Comparison of ENCODE assay signal across 14 cellular contexts in the genomic region with DNA sequence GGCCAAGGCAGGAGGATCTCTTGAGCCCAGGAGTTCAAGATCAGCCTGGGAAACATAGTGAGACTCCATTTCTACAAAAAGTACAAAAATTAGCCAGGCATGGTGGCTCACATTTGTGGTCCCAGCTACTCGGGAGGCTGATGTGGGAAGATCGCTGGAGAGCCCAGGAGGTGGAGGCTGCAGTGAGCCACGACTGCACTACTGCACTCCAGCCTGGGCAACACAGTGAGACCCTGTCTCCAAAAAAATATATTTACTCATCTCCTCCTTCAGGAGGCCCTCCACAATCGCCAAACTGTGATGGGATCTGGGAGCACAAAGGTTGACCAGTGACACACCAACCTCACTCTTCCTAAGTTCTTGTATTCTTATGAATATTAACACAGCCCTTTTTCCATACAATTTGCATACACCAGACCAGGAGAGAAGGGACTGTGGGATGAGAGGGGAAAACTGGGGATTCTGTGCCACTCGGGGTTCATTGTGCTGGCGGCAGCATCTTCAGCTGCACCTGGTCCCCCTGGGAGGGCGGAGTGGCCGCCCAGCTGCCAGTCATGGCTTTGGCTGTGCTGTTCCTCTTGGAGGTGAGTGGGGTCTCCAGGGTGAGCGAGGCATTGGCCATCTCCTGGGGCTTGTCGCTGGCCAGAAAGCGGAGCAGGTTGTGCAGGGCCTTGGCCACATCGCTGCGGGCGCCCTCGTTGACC. TPM values are rescaled to one million over a fixed set of nuclear protein-coding genes. Genes with fewer than 3 reads are reported as not detected.
A peak's percentile ranks its signal among the peaks of the same experiment; 100 is the strongest.
DNase-seq lines count a peak whose midpoint lies in the region; ATAC-seq, FAIRE-seq and TF ChIP-seq lines count a peak whose summit lies in the region.
"Had no signal": no experiment of that assay in that cellular context is flagged by ENCODE, and none has a peak within 500 bp of the region (broad histone marks: within the 10 kb centered on the region; RNA-seq: fewer than 3 reads in every experiment).

No MANE protein-coding gene starts in this region.

- no peak overlapping the region for H2BK120ac ChIP-seq in IMR-90 (ENCODE audit: low read depth, low read length)
- H2BK120ac ChIP-seq in neuronal stem cell (ENCODE audit: low read depth, low read length) = no peak overlapping the region

- SMC1A ChIA-PET in GM12878 (lab: Charles Lee; ENCODE audit: uncharacterized antibody, unreplicated experiment) = interaction anchor here (0.5 to 1.6 kb wide), 4 partner anchors 19 to 102 kb away, joined by 3 to 5 read pairs (median 4); a partner anchor contains a TSS

- H3K4me1 ChIP-seq in IMR-90 (ENCODE audit: control insufficient read depth, insufficient read depth, low read length) (0 out of 2 replicates have a peak, but pooled peaks cover under 1% of the 10 kb centered on the region), GM12878 (ENCODE audit: control insufficient read depth, insufficient read depth, low read length) (peaks cover 1% of the 10 kb centered on the region; the same call in 1 of the 2 replicates), neuronal stem cell (ENCODE audit: control insufficient read depth in 2 of 2, insufficient read depth in 1 of 2, low read depth in 1 of 2, low read length in 2 of 2) (peaks cover 0 to 2% of the 10 kb centered on the region in 2 donors)

- in situ Hi-C loops in IMR-90 (cut with MboI; ENCODE audit: low sequenced_read_pairs) = no loop called here
- in situ Hi-C loops in GM12878 (cut with MboI) = no loop called here

- no peaks in the 10 kb centered on the region for H3K9me3 ChIP-seq in IMR-90 (ENCODE audit: control insufficient read depth, insufficient read depth, low read length)
- H3K9me3 ChIP-seq in GM12878 (replicated peaks; ENCODE audit: control insufficient read depth, insufficient read depth, low read length) = no peaks in the 10 kb centered on the region; the same call in 2 of the 3 replicates
- peaks cover 0 to 4% of the 10 kb centered on the region in 2 donors for H3K9me3 ChIP-seq in neuronal stem cell (replicated peaks in 1 of 2; ENCODE audit: control insufficient read depth in 2 of 2, insufficient read depth in 1 of 2, low read depth in 1 of 2, low read length in 2 of 2)

- H4K91ac ChIP-seq in IMR-90 (ENCODE audit: insufficient read depth, low read depth, low read length) (no peak overlapping the region), neuronal stem cell (ENCODE audit: low read depth, low read length, poor library complexity) (no peak overlapping the region)

- no TSS peak for BruUV-seq in IMR-90 (replicated peaks; lab: Mats Ljungman, UMichigan)
- no TSS peak for BruUV-seq in GM12878 (replicated peaks; lab: Mats Ljungman, UMichigan)

- H3K23ac ChIP-seq in IMR-90 (ENCODE audit: low read depth, low read length) (no peak overlapping the region), neuronal stem cell (ENCODE audit: low read depth, low read length, poor library complexity) (peak overlapping the region; percentile 40)

- no peak overlapping the region for H3K56ac ChIP-seq in IMR-90 (ENCODE audit: extremely low read depth, insufficient read depth, low read length)

- H3K18ac ChIP-seq in IMR-90 (ENCODE audit: low read depth, low read length) (no peak overlapping the region), neuronal stem cell (ENCODE audit: low read length) (no peak overlapping the region)

- H3K79me1 ChIP-seq in IMR-90 (ENCODE audit: low read depth in 1 of 2, low read length in 2 of 2) = no peaks in the 10 kb centered on the region
- H3K79me1 ChIP-seq in neuronal stem cell (ENCODE audit: low read depth, low read length) = no peaks in the 10 kb centered on the region

- H3K14ac ChIP-seq in IMR-90 (replicated peaks; ENCODE audit: low read depth, low read length) = no peak overlapping the region
- peak overlapping the region; percentile 67 for H3K14ac ChIP-seq in neuronal stem cell (ENCODE audit: low read length)

- RAD21 ChIA-PET in GM12878 (lab: Charles Lee; ENCODE audit: unreplicated experiment) = interaction anchor here (0.8 to 1.7 kb wide), 3 partner anchors 32 to 90 kb away, joined by 3 to 5 read pairs (median 3); no protein-coding TSS in a partner anchor

- H3K27ac ChIP-seq in IMR-90 (ENCODE audit: insufficient read depth, low read length) (no peak overlapping the region), GM12878 (ENCODE audit: control insufficient read depth, insufficient read depth) (no peak overlapping the region), neuronal stem cell (replicated peaks; ENCODE audit: low read length) (no peak overlapping the region)
- H3K27ac ChIP-seq: PC-9 had no signal

- dilution Hi-C loops in IMR-90 (cut with HindIII; ENCODE audit: low sequenced_read_pairs, unreplicated experiment) = no loop called here

- H4K8ac ChIP-seq in IMR-90 (ENCODE audit: low read depth in 2 of 2, low read length in 2 of 2) (no peak overlapping the region), neuronal stem cell (ENCODE audit: low read depth, low read length) (no peak overlapping the region)

- peak overlapping the region; percentile 81 for H2AFZ ChIP-seq in IMR-90 (replicated peaks; ENCODE audit: low read length, poor library complexity)
- H2AFZ ChIP-seq in GM12878 (ENCODE audit: control insufficient read depth, low read depth, low read length) = peak overlapping the region; percentile 60; the same call in 1 of the 2 replicates
- peak overlapping the region; percentile 77 for H2AFZ ChIP-seq in neuronal stem cell (ENCODE audit: low read length)
- H2AFZ ChIP-seq: PC-9 had no signal

- H3K4me3 ChIP-seq in IMR-90 (ENCODE audit: insufficient read depth, low read depth, low read length) (no peak overlapping the region), GM12878 (no peak overlapping the region), neuronal stem cell (ENCODE audit: low read length in 2 of 2) (no peak overlapping the region), H7 (ENCODE audit: insufficient read depth, low read depth, low read length) (no peak overlapping the region)
- H3K4me3 ChIP-seq: PC-9 had no signal

- TF ChIP-seq CTCF in GM10248 (IDR thresholded peaks at IDR 0.05; ENCODE audit: control extremely low read depth, extremely low read depth, low read depth, missing control alignments) (no peak), IMR-90 (conservative IDR thresholded peaks at IDR 0.05; ENCODE audit: low read depth, low read length) (no peak), GM12878 (IDR thresholded peaks at IDR 0.05 in 2 of 3, conservative IDR thresholded peaks at IDR 0.05 in 1 of 3; ENCODE audit: control insufficient read depth in 2 of 3, extremely low read depth in 1 of 3, insufficient read depth in 1 of 3, low read depth in 3 of 3, low read length in 3 of 3) (no peak)

- H4K20me1 ChIP-seq in IMR-90 (ENCODE audit: insufficient read depth, low read length) (no peaks in the 10 kb centered on the region), GM12878 (ENCODE audit: control insufficient read depth, insufficient read depth) (no peaks in the 10 kb centered on the region)

- no peak for ATAC-seq in IMR-90 (ENCODE audit: low read depth)
- no peak; the same call in 2 of the 3 replicates for ATAC-seq in GM12878
- ATAC-seq in GM18861 (IDR thresholded peaks at IDR 0.05; ENCODE audit: unreplicated experiment) = no peak

- H3K36me3 ChIP-seq in IMR-90 (ENCODE audit: control insufficient read depth, insufficient read depth, low read length) (no peaks in the 10 kb centered on the region), GM12878 (ENCODE audit: control insufficient read depth in 2 of 2, insufficient read depth in 2 of 2, low read length in 1 of 2) (no peaks in the 10 kb centered on the region), neuronal stem cell (replicated peaks in 1 of 2; ENCODE audit: control insufficient read depth in 2 of 2, insufficient read depth in 2 of 2, low read length in 2 of 2) (no peaks in the 10 kb centered on the region), H7 (replicated peaks; ENCODE audit: control insufficient read depth, insufficient read depth, low read length) (no peaks in the 10 kb centered on the region)

- no peak overlapping the region for H2AK5ac ChIP-seq in IMR-90 (ENCODE audit: low read depth, low read length)
- H2AK5ac ChIP-seq in neuronal stem cell (ENCODE audit: low read depth, low read length) = no peak overlapping the region

- TF ChIP-seq POLR2A in IMR-90 (IDR thresholded peaks at IDR 0.05; ENCODE audit: low read depth, low read length) = no peak
- TF ChIP-seq POLR2A in GM12878 (IDR thresholded peaks at IDR 0.05; ENCODE audit: low read depth, low read length) = no peak

- H2BK5ac ChIP-seq in IMR-90 (ENCODE audit: low read depth, low read length, poor library complexity, severe bottlenecking) (no peak overlapping the region), neuronal stem cell (ENCODE audit: low read length) (peak overlapping the region; percentile 39)

- no peak overlapping the region for H2BK20ac ChIP-seq in IMR-90 (ENCODE audit: low read depth, low read length)

- H3K4me2 ChIP-seq in IMR-90 (ENCODE audit: low read depth, low read length) (no peak overlapping the region), GM12878 (ENCODE audit: control insufficient read depth, insufficient read depth) (no peak overlapping the region), neuronal stem cell (ENCODE audit: insufficient read depth, low read length, poor library complexity, severe bottlenecking) (no peak overlapping the region)
- H3K4me2 ChIP-seq: PC-9 had no signal

- DNase-seq in GM10248 (ENCODE audit: extremely low spot score) = peak; percentile 10
- DNase-seq in IMR-90 = no peak
- no peak for DNase-seq in GM12878 (ENCODE audit: low read depth, low spot score)
- DNase-seq in neuronal stem cell (ENCODE audit: low spot score) = no peak
- DNase-seq in H7 = no peak
- DNase-seq in GDM1 (lab: John Stamatoyannopoulos, UW) = no peak
- DNase-seq: NCI-H748 treated with DMSO at 0.1 percent for 48 hours, SW 1271 had no signal

- H2BK15ac ChIP-seq in IMR-90 (ENCODE audit: low read depth, low read length) (no peak overlapping the region), neuronal stem cell (ENCODE audit: low read length) (no peak overlapping the region)

- H2BK12ac ChIP-seq in neuronal stem cell (ENCODE audit: low read length) = peak overlapping the region; percentile 60

- H3K79me2 ChIP-seq in GM12878 (ENCODE audit: control insufficient read depth, insufficient read depth, low read length) = no peaks in the 10 kb centered on the region

- H3K9ac ChIP-seq in IMR-90 (ENCODE audit: low read depth, low read length) (no peak overlapping the region), GM12878 (ENCODE audit: control insufficient read depth, insufficient read depth, low read length) (no peak overlapping the region), neuronal stem cell (ENCODE audit: low read depth, low read length, poor library complexity) (no peak overlapping the region)

- peak overlapping the region; percentile 65 for H2AK9ac ChIP-seq in IMR-90 (replicated peaks; ENCODE audit: low read depth, low read length, poor library complexity)

- no peak for TF ChIP-seq EP300 in GM12878 (IDR thresholded peaks at IDR 0.05; ENCODE audit: borderline replicate concordance in 1 of 2, control insufficient read depth in 1 of 2, low read depth in 2 of 2, low read length in 2 of 2)

- H3K27me3 ChIP-seq in IMR-90 (ENCODE audit: control insufficient read depth, insufficient read depth, low read length) (peaks cover 7% of the 10 kb centered on the region), GM12878 (replicated peaks in 1 of 2; ENCODE audit: control insufficient read depth in 2 of 2, insufficient read depth in 2 of 2, low read length in 1 of 2) (no peaks in the 10 kb centered on the region), neuronal stem cell (ENCODE audit: control insufficient read depth in 3 of 3, insufficient read depth in 3 of 3, low read depth in 1 of 3, low read length in 3 of 3) (peaks cover 2 to 16% (median 6%) of the 10 kb centered on the region in 3 experiments), H7 (ENCODE audit: control insufficient read depth, insufficient read depth, low read length) (peaks cover 19% of the 10 kb centered on the region)

- H3K4ac ChIP-seq in IMR-90 (ENCODE audit: low read depth, low read length) (no peak overlapping the region), neuronal stem cell (ENCODE audit: low read length) (no peak overlapping the region)

- POLR2A ChIA-PET in GM10248 (lab: Yijun Ruan, JAX) = no interaction called here
- POLR2A ChIA-PET in IMR-90 (lab: Charles Lee; ENCODE audit: unreplicated experiment) = no interaction called here
- POLR2A ChIA-PET in GM12878 (lab: Charles Lee) = no interaction called here

- intact Hi-C loops in IMR-90 (cut with micrococcal nuclease) (no loop called here), GM12878 (cut with micrococcal nuclease; ENCODE audit: unreplicated experiment) (loop anchor here (1.0 kb wide), 1 partner anchor 52 kb away; no protein-coding TSS in a partner anchor)

- no peak for FAIRE-seq in GM12878 (lab: Jason Lieb, UNC)

- TF ChIP-seq RAD21 in IMR-90 (IDR thresholded peaks at IDR 0.05; ENCODE audit: low read length) (no peak), GM12878 (IDR thresholded peaks at IDR 0.05; ENCODE audit: insufficient read depth, low read depth, low read length) (no peak)

- no peak overlapping the region for H4K5ac ChIP-seq in IMR-90 (ENCODE audit: low read depth, low read length)

- WGBS in IMR-90 (ENCODE audit: extremely low coverage in 2 of 2, insufficient read length in 1 of 2), 2 experiments = 49% methylated on average over 6 of the region's 15 CpGs; no CpG with 5 or more reads in 1 of the 2 experiments
- WGBS in GM12878 (ENCODE audit: insufficient coverage, insufficient replicate concordance, low lambda C conversion rate, missing lambda C conversion rate) = 49% methylated on average over 15 of the region's 15 CpGs
- WGBS in neuronal stem cell (ENCODE audit: extremely low coverage in 2 of 2, insufficient read length in 2 of 2, insufficient replicate concordance in 1 of 2), 2 donors = no CpG with 5 or more reads among the region's 15 CpGs

- CTCF ChIA-PET in GM10248 (lab: Yijun Ruan, JAX) = interaction anchor here (0.6 to 2.2 kb wide), 10 partner anchors 12 to 103 kb away, joined by 3 to 16 read pairs (median 4); no protein-coding TSS in a partner anchor
- CTCF ChIA-PET in IMR-90 (lab: Yijun Ruan, JAX) = no interaction called here
- CTCF ChIA-PET in GM12878 (lab: Yijun Ruan, JAX) = interaction anchor here (0.8 to 1.4 kb wide), 5 partner anchors 23 to 97 kb away, joined by 3 to 7 read pairs (median 3); no protein-coding TSS in a partner anchor

- H3K9me1 ChIP-seq in IMR-90 (ENCODE audit: insufficient read depth, low read length) = no peaks in the 10 kb centered on the region

RNA-seq across cellular contexts. Expression of a gene that starts 5.8 kb away (rescaled TPM):
- total RNA-seq in IMR-90 (2012; rRNA removed) (3.9 and 5.2 TPM in 2 replicates), GM12878 (2014; rRNA removed) (5.9 and 8.0 TPM in 2 replicates), GM12878 (2014; rRNA removed; fragmentation: Illumina TruSeq; extraction: Trizol) (9.8 and 10.0 TPM in 2 replicates), GM12878 (2021) (18.1 and 22.2 TPM in 2 replicates)
- polyA plus RNA-seq in IMR-90 (2012; rRNA removed) (9.6 and 10.9 TPM in 2 replicates), GM12878 (2011; rRNA removed) (15.0 and 24.3 TPM in 2 replicates), GM12878 (2014; fragmentation: Illumina TruSeq; extraction: Trizol) (10.6 and 12.8 TPM in 2 replicates), GM12878 (2014; fragmentation: Nextera tagmentation; extraction: Ambion mirVana) (1 to 10 TPM; 2.2 to 2.3 TPM), GM12878 (2014; rRNA removed) (11.4 and 13.8 TPM in 2 replicates), GM12878 (2016; fragmentation: Nextera tagmentation; extraction: Ambion mirVana) (10 to 100 TPM; 21.7 to 22.4 TPM)
- 7.8 and 9.8 TPM in 2 replicates for polyA plus RNA-seq in IMR-90 (2012; cell fraction: cytosol; rRNA removed)
- 7.1 and 10.8 TPM in 2 replicates for polyA plus RNA-seq in IMR-90 (2012; cell fraction: nucleus; rRNA removed; ENCODE audit: low replicate concordance)
- total RNA-seq in GM12878 (2013; cell fraction: nucleolus; rRNA removed) = 11.7 and 16.1 TPM in 2 replicates
- polyA plus RNA-seq in GM12878 (2011; ENCODE audit: low read depth) = 4.2 TPM
- polyA plus RNA-seq in GM12878 (2011; cell fraction: cytosol; rRNA removed) = 32.7 and 39.1 TPM in 2 replicates
- 9.0 and 14.1 TPM in 2 replicates for polyA plus RNA-seq in GM12878 (2011; cell fraction: nucleus; rRNA removed)
- polyA plus RNA-seq in GM12878 (2012) = 7.4 and 7.6 TPM in 2 replicates
- 23.6 and 30.2 TPM in 2 replicates for polyA minus RNA-seq in GM12878 (2011; rRNA and poly(A)+ RNA removed)
- polyA minus RNA-seq in GM12878 (2011; cell fraction: cytosol; rRNA and poly(A)+ RNA removed) = 8.1 and 10.3 TPM in 2 replicates
- polyA minus RNA-seq in GM12878 (2011; cell fraction: nucleus; rRNA and poly(A)+ RNA removed) = 1.6 and 3.3 TPM in 2 replicates
- polyA plus RNA-seq in neuronal stem cell (2013, experiment 1 of 2) = 6.8 TPM
- polyA plus RNA-seq in neuronal stem cell (2013, experiment 2 of 2) = 7.3 TPM
- total RNA-seq in H7 (2014; rRNA removed; shearing (Covaris generic)) = 12.6 and 14.2 TPM in 2 replicates

RNA-seq across cellular contexts. Expression of a gene that starts 11.6 kb away (rescaled TPM):
- total RNA-seq in IMR-90 (2012; rRNA removed) = not detected in 2 replicates
- 0.02 and 0.04 TPM in 2 replicates for polyA plus RNA-seq in IMR-90 (2012; rRNA removed)
- polyA plus RNA-seq in IMR-90 (2012; cell fraction: cytosol; rRNA removed) = 0.02 and 0.07 TPM in 2 replicates
- 0.16 and 0.17 TPM in 2 replicates for polyA plus RNA-seq in IMR-90 (2012; cell fraction: nucleus; rRNA removed; ENCODE audit: low replicate concordance)
- 0.10 TPM in 1 of 2 replicates, not detected in the other for total RNA-seq in GM12878 (2013; cell fraction: nucleolus; rRNA removed)
- total RNA-seq in GM12878 (2014; rRNA removed) = not detected in 2 replicates
- total RNA-seq in GM12878 (2014; rRNA removed; fragmentation: Illumina TruSeq; extraction: Trizol) = not detected in 2 replicates
- total RNA-seq in GM12878 (2021) = not detected in 2 replicates
- polyA plus RNA-seq in GM12878 (2011; ENCODE audit: low read depth) = not detected
- not detected in 2 replicates for polyA plus RNA-seq in GM12878 (2011; rRNA removed)
- 0.07 TPM in 1 of 2 replicates, not detected in the other for polyA plus RNA-seq in GM12878 (2011; cell fraction: cytosol; rRNA removed)
- 0.12 and 0.13 TPM in 2 replicates for polyA plus RNA-seq in GM12878 (2011; cell fraction: nucleus; rRNA removed)
- not detected in 2 replicates for polyA plus RNA-seq in GM12878 (2012)
- polyA plus RNA-seq in GM12878 (2014; fragmentation: Illumina TruSeq; extraction: Trizol) = not detected in 2 replicates
- not detected for polyA plus RNA-seq in GM12878 (2014; fragmentation: Nextera tagmentation; extraction: Ambion mirVana)
- 0.03 TPM in 1 of 2 replicates, not detected in the other for polyA plus RNA-seq in GM12878 (2014; rRNA removed)
- polyA plus RNA-seq in GM12878 (2016; fragmentation: Nextera tagmentation; extraction: Ambion mirVana) = not detected
- polyA minus RNA-seq in GM12878 (2011; rRNA and poly(A)+ RNA removed) = not detected in 2 replicates
- not detected in 2 replicates for polyA minus RNA-seq in GM12878 (2011; cell fraction: cytosol; rRNA and poly(A)+ RNA removed)
- polyA minus RNA-seq in GM12878 (2011; cell fraction: nucleus; rRNA and poly(A)+ RNA removed) = not detected in 2 replicates
- polyA plus RNA-seq in neuronal stem cell (2013, experiment 1 of 2) = 0.04 TPM
- 0.06 TPM for polyA plus RNA-seq in neuronal stem cell (2013, experiment 2 of 2)
- 0.07 and 0.41 TPM in 2 replicates for total RNA-seq in H7 (2014; rRNA removed; shearing (Covaris generic))
- total RNA-seq: CD8-positive, alpha-beta T cell; LHCN-M2; PC-9; SK-MEL-5 had no signal
- polyA plus RNA-seq: AG04450 had no signal

RNA-seq across cellular contexts. Expression of a gene that starts 48.7 kb away (rescaled TPM):
- total RNA-seq in IMR-90 (2012; rRNA removed) = 11.1 and 11.8 TPM in 2 replicates
- polyA plus RNA-seq in IMR-90 (2012; rRNA removed) = 25.3 and 26.0 TPM in 2 replicates
- 16.1 and 17.7 TPM in 2 replicates for polyA plus RNA-seq in IMR-90 (2012; cell fraction: cytosol; rRNA removed)
- 126 and 168 TPM in 2 replicates for polyA plus RNA-seq in IMR-90 (2012; cell fraction: nucleus; rRNA removed; ENCODE audit: low replicate concordance)
- total RNA-seq in GM12878 (2013; cell fraction: nucleolus; rRNA removed) = 163 and 188 TPM in 2 replicates
- 44.0 and 46.7 TPM in 2 replicates for total RNA-seq in GM12878 (2014; rRNA removed)
- 23.4 and 23.8 TPM in 2 replicates for total RNA-seq in GM12878 (2014; rRNA removed; fragmentation: Illumina TruSeq; extraction: Trizol)
- 64.0 and 72.2 TPM in 2 replicates for total RNA-seq in GM12878 (2021)
- 29.8 TPM for polyA plus RNA-seq in GM12878 (2011; ENCODE audit: low read depth)
- 28.4 and 47.7 TPM in 2 replicates for polyA plus RNA-seq in GM12878 (2011; rRNA removed)
- polyA plus RNA-seq in GM12878 (2011; cell fraction: cytosol; rRNA removed) = 56.3 and 65.9 TPM in 2 replicates
- 324 and 327 TPM in 2 replicates for polyA plus RNA-seq in GM12878 (2011; cell fraction: nucleus; rRNA removed)
- polyA plus RNA-seq in GM12878 (2012) = 60.4 and 77.9 TPM in 2 replicates
- polyA plus RNA-seq in GM12878 (2014; fragmentation: Illumina TruSeq; extraction: Trizol) = 18.2 and 25.3 TPM in 2 replicates
- polyA plus RNA-seq in GM12878 (2014; fragmentation: Nextera tagmentation; extraction: Ambion mirVana) = 1 to 10 TPM; 1.6 to 2.2 TPM
- 56.1 and 56.6 TPM in 2 replicates for polyA plus RNA-seq in GM12878 (2014; rRNA removed)
- 10 to 100 TPM; 27.4 to 27.6 TPM for polyA plus RNA-seq in GM12878 (2016; fragmentation: Nextera tagmentation; extraction: Ambion mirVana)
- 48.7 and 64.3 TPM in 2 replicates for polyA minus RNA-seq in GM12878 (2011; rRNA and poly(A)+ RNA removed)
- polyA minus RNA-seq in GM12878 (2011; cell fraction: cytosol; rRNA and poly(A)+ RNA removed) = 22.5 and 26.9 TPM in 2 replicates
- 71.6 and 94.8 TPM in 2 replicates for polyA minus RNA-seq in GM12878 (2011; cell fraction: nucleus; rRNA and poly(A)+ RNA removed)
- 8.1 TPM for polyA plus RNA-seq in neuronal stem cell (2013, experiment 1 of 2)
- polyA plus RNA-seq in neuronal stem cell (2013, experiment 2 of 2) = 8.1 TPM
- 42.5 and 48.6 TPM in 2 replicates for total RNA-seq in H7 (2014; rRNA removed; shearing (Covaris generic))
